Comparison of ENCODE assay signal across 8 cellular contexts in genomic region chr19:49453013-49453756, GRCh38. TPM values are rescaled to one million over a fixed set of nuclear protein-coding genes. Genes with fewer than 3 reads are reported as not detected.
DNase-seq lines count a peak whose midpoint lies in the region; ATAC-seq and TF ChIP-seq lines count a peak whose summit lies in the region.

Gene ALDH16A1, plus strand, starts transcription at chr19:49453225. Its CDS starts 107 bp downstream, at chr19:49453332.

- no peaks in the 10 kb centered on the region for H3K9me3 ChIP-seq in osteoblast (ENCODE audit: low read depth, low read length)
- no peaks in the 10 kb centered on the region for H3K9me3 ChIP-seq in thoracic aorta

- DNase-seq in NCI-H1092 treated with DMSO at 0.1 percent for 48 hours (lab: John Stamatoyannopoulos, UW): peak; percentile 96
- DNase-seq in SKM-1 (lab: John Stamatoyannopoulos, UW; ENCODE audit: unreplicated experiment): peak; percentile 61
- peak; percentile 97 to 100 for DNase-seq in activated naive CD4-positive, alpha-beta T cell treated with anti-CD3 and anti-CD28 coated beads, Interleukin-2, amount 50 U/mL, for 72 hours (ENCODE audit: low spot score in 2 of 2)
- DNase-seq in glomerular endothelial cell (ENCODE audit: extremely low read depth, low read depth, low spot score): peak; percentile 90
- peak; percentile 99 for DNase-seq in osteoblast (ENCODE audit: insufficient read length, low spot score, missing footprints)
- peak; percentile 97 for DNase-seq in thoracic aorta (ENCODE audit: low spot score)

- H3K79me2 ChIP-seq in osteoblast (ENCODE audit: insufficient read depth, low read length): peaks cover 27% of the 10 kb centered on the region

- no peaks in the 10 kb centered on the region for H4K20me1 ChIP-seq in osteoblast (ENCODE audit: insufficient read depth, low read length)

- peak within 1 kb of the TSS; percentile 98 for H3K4me2 ChIP-seq in osteoblast (ENCODE audit: insufficient read depth, low read length)

- H3K36me3 ChIP-seq in osteoblast (ENCODE audit: insufficient read depth, low read length) (peaks cover 6% of the 10 kb centered on the region), thoracic aorta (no peaks in the 10 kb centered on the region)

- peaks cover 21% of the 10 kb centered on the region for H3K4me1 ChIP-seq in osteoblast (ENCODE audit: insufficient read depth, low read length)
- H3K4me1 ChIP-seq in thoracic aorta (ENCODE audit: control insufficient read depth in 1 of 2, low read depth in 2 of 2): peaks cover 8 to 9% of the 10 kb centered on the region in 2 donors

- peak within 1 kb of the TSS; percentile 93 for H2AFZ ChIP-seq in osteoblast (ENCODE audit: low read length)

- H3K27me3 ChIP-seq in osteoblast (ENCODE audit: insufficient read depth, low read length) (no peaks in the 10 kb centered on the region), thoracic aorta (replicated peaks; ENCODE audit: insufficient read depth) (no peaks in the 10 kb centered on the region)

- TF ChIP-seq CTCF in osteoblast (IDR thresholded peaks at IDR 0.05; ENCODE audit: extremely low read depth, low read depth, low read length) (no peak), thoracic aorta (IDR thresholded peaks at IDR 0.05) (no peak)

- H3K4me3 ChIP-seq in GM08714 (ENCODE audit: low read length): peak within 1 kb of the TSS; percentile 80
- peak within 1 kb of the TSS; percentile 87 for H3K4me3 ChIP-seq in osteoblast (ENCODE audit: insufficient read depth, low read length)
- peak within 1 kb of the TSS; percentile 73 for H3K4me3 ChIP-seq in thoracic aorta

- peak within 1 kb of the TSS; percentile 98 for H3K27ac ChIP-seq in osteoblast (ENCODE audit: low read depth, low read length)
- H3K27ac ChIP-seq in thoracic aorta: peak within 1 kb of the TSS; percentile 94 to 97

- peak; percentile 82 for ATAC-seq in HG02610 (IDR thresholded peaks at IDR 0.05; ENCODE audit: unreplicated experiment)
- ATAC-seq in activated naive CD4-positive, alpha-beta T cell treated with anti-CD3 and anti-CD28 coated beads, Interleukin-2, amount 50 U/mL, for 72 hours: peak; percentile 91 to 93
- peak; percentile 78 for ATAC-seq in thoracic aorta (ENCODE audit: insufficient number of reproducible peaks, low FRiP score, low read depth)

- H3K27ac Mint-ChIP-seq in activated naive CD4-positive, alpha-beta T cell treated with anti-CD3 and anti-CD28 coated beads, Interleukin-2, amount 50 U/mL, for 72 hours: peak within 1 kb of the TSS; percentile 99 to 100

- H3K9me3 Mint-ChIP-seq in activated naive CD4-positive, alpha-beta T cell treated with anti-CD3 and anti-CD28 coated beads, Interleukin-2, amount 50 U/mL, for 72 hours: no peaks in the 10 kb centered on the region

- peaks cover 11 to 47% of the 10 kb centered on the region in 2 donors for H3K36me3 Mint-ChIP-seq in activated naive CD4-positive, alpha-beta T cell treated with anti-CD3 and anti-CD28 coated beads, Interleukin-2, amount 50 U/mL, for 72 hours

RNA-seq across cellular contexts. Expression of gene ALDH16A1, which starts in this region (rescaled TPM):
- 10 to 100 TPM; 22.6 to 34.0 TPM for total RNA-seq in activated naive CD4-positive, alpha-beta T cell treated with anti-CD3 and anti-CD28 coated beads, Interleukin-2, amount 50 U/mL, for 72 hours
- total RNA-seq in glomerular endothelial cell (50.8 and 51.3 TPM in 2 replicates), osteoblast (26.4 and 32.7 TPM in 2 replicates), thoracic aorta (10 to 100 TPM; 21.8 to 29.8 TPM)

Comparison
In these comparisons a context has a peak if more than half of its experiments do, and no peak if none do; other contexts are left out.
1. Peak in every context shown above with its lines: DNase-seq, ATAC-seq, H3K4me3 ChIP-seq and H3K27ac ChIP-seq.